17 cellular contexts compared by ENCODE assay signal in the genomic region with DNA sequence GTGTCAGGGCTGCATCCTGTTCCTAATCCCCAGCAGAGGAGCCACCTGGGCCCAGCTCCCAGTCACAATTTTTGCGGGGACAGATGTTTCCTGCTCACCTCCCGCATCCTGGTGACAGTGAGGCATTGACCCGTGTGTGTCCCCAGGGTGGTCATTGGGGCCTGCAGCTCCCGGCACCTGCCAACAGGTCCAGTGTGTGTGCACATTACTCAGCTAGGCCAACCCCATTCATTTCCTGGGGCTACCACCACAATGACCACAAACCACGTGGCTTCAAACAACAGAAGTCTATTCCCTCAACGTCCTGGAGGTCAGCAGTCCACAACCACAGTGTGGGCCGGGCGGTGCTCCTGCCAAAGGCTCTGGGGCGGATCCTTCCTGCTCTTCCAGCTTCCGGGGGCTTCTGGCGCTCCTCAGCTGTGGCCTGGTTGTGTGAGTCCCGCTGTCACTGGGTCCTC. TPM values are rescaled to one million over a fixed set of nuclear protein-coding genes. Genes with fewer than 3 reads are reported as not detected.
DNase-seq lines count a peak whose midpoint lies in the region; ATAC-seq, FAIRE-seq and TF ChIP-seq lines count a peak whose summit lies in the region.
"Had no signal": no experiment of that assay in that cellular context is flagged by ENCODE, and none has a peak within 500 bp of the region (broad histone marks: within the 10 kb centered on the region; RNA-seq: fewer than 3 reads in every experiment).

No MANE protein-coding gene starts in this region.

- H3K4me3 ChIP-seq in heart left ventricle (no peak overlapping the region), astrocyte (ENCODE audit: insufficient read depth, low read depth, low read length) (no peak overlapping the region), left lung (no peak overlapping the region), upper lobe of right lung (no peak overlapping the region), endodermal cell (ENCODE audit: low read length) (no peak overlapping the region), esophagus squamous epithelium (no peak overlapping the region)
- H3K4me3 ChIP-seq: adrenal gland, SJCRH30 had no signal

- peaks cover 29% of the 10 kb centered on the region for H3K79me2 ChIP-seq in astrocyte (ENCODE audit: insufficient read depth, low read length)

- H3K36me3 Mint-ChIP-seq in astrocyte (ENCODE audit: low read depth, unreplicated experiment) (peaks cover 50% of the 10 kb centered on the region), endodermal cell (ENCODE audit: low read depth) (peaks cover 62% of the 10 kb centered on the region)

- H3K9me3 ChIP-seq in heart left ventricle (peaks cover 0 to 13% (median 6%) of the 10 kb centered on the region in 12 donors), astrocyte (ENCODE audit: insufficient read depth, low read depth, low read length) (peaks cover 3% of the 10 kb centered on the region), left lung (peaks cover 0 to 21% of the 10 kb centered on the region in 2 donors), upper lobe of right lung (peaks cover 11% of the 10 kb centered on the region), endodermal cell (ENCODE audit: control insufficient read depth, low read length) (peaks cover 9% of the 10 kb centered on the region), esophagus squamous epithelium (peaks cover 0 to 13% (median 12%) of the 10 kb centered on the region in 3 donors)

- no peak for FAIRE-seq in astrocyte (lab: Jason Lieb, UNC)
- FAIRE-seq: H1, small intestine had no signal

- H3K9me3 Mint-ChIP-seq in astrocyte (ENCODE audit: unreplicated experiment) (peaks cover 14% of the 10 kb centered on the region), endodermal cell (peaks cover 12% of the 10 kb centered on the region)

- H3K4me1 ChIP-seq in heart left ventricle (peaks cover 0 to 24% (median 11%) of the 10 kb centered on the region in 12 donors), astrocyte (ENCODE audit: insufficient read depth, low read length) (peaks cover 14% of the 10 kb centered on the region), left lung (peaks cover 0 to 11% of the 10 kb centered on the region in 2 donors), upper lobe of right lung (peaks cover 18% of the 10 kb centered on the region), endodermal cell (ENCODE audit: control insufficient read depth, insufficient read depth, low read length) (no peaks in the 10 kb centered on the region), esophagus squamous epithelium (peaks cover 0 to 12% (median 0%) of the 10 kb centered on the region in 3 donors)
- H3K4me1 ChIP-seq: SJCRH30 had no signal

- H3K27ac Mint-ChIP-seq in astrocyte (ENCODE audit: unreplicated experiment) (no peak overlapping the region), endodermal cell (no peak overlapping the region)
- H3K27ac Mint-ChIP-seq: WTC11 had no signal

- peaks cover 63% of the 10 kb centered on the region for H4K20me1 ChIP-seq in astrocyte (ENCODE audit: insufficient read depth, low read length)

- 62 to 72% (median 68%) methylated on average over 3 to 12 of the region's 12 CpGs for WGBS in heart left ventricle, 4 donors
- 94% methylated on average over 10 to 12 of the region's 12 CpGs for whole genome bisulfite sequencing in endodermal cell (ENCODE audit: insufficient coverage in 1 of 2, insufficient read length in 1 of 2), 2 experiments
- WGBS in esophagus squamous epithelium, 2 donors = 66 to 79% methylated on average over 2 to 3 of the region's 12 CpGs

- no peak overlapping the region for H2AFZ ChIP-seq in astrocyte (ENCODE audit: low read depth, low read length)

- peaks cover 10% of the 10 kb centered on the region for H3K4me1 Mint-ChIP-seq in astrocyte (ENCODE audit: low read depth, unreplicated experiment)
- H3K4me1 Mint-ChIP-seq in endodermal cell = no peaks in the 10 kb centered on the region
- H3K4me1 Mint-ChIP-seq: WTC11 had no signal

- H3K27ac ChIP-seq in heart left ventricle (peak overlapping the region in 8 of 12 donors; percentile 2 to 79 (median 64)), astrocyte (ENCODE audit: low read depth, low read length) (no peak overlapping the region), left lung (peak overlapping the region; percentile 29 to 50), upper lobe of right lung (peak overlapping the region; percentile 42), endodermal cell (ENCODE audit: low read depth, low read length) (no peak overlapping the region), esophagus squamous epithelium (peak overlapping the region in 1 of 4 donors; percentile 28)
- H3K27ac ChIP-seq: SJCRH30 had no signal

- no peak for TF ChIP-seq POLR2A in heart left ventricle (IDR thresholded peaks at IDR 0.05)
- TF ChIP-seq POLR2A in esophagus squamous epithelium (IDR thresholded peaks at IDR 0.05) = no peak

- DNase-seq in heart left ventricle (peak in 3 of 5 donors; percentile 44 to 64 (median 49)), cardiac septum (ENCODE audit: low spot score) (no peak), astrocyte (ENCODE audit: low read depth) (peak; percentile 84), left lung (peak in 1 of 2 donors; percentile 67), upper lobe of right lung (no peak), endodermal cell (no peak), NCI-H1105 treated with DMSO at 0.1 percent for 48 hours (lab: John Stamatoyannopoulos, UW) (no peak), esophagus squamous epithelium (lab: John Stamatoyannopoulos, UW) (no peak)
- DNase-seq: hypothalamus, NCI-H1436 treated with DMSO at 0.1 percent for 48 hours, NCI-H69, SJCRH30, small intestine had no signal

- H3K9ac ChIP-seq in astrocyte (ENCODE audit: low read length) (no peak overlapping the region), endodermal cell (ENCODE audit: extremely low read depth, low read length, poor library complexity, severe bottlenecking) (no peak overlapping the region)

- ATAC-seq in heart left ventricle (peak; percentile 38 to 81 (median 42)), left lung (peak; percentile 7), upper lobe of right lung (peak; percentile 31)
- ATAC-seq: WTC11 had no signal

- H3K27me3 ChIP-seq in heart left ventricle (no peaks in the 10 kb centered on the region), astrocyte (ENCODE audit: insufficient read depth, low read length) (no peaks in the 10 kb centered on the region), left lung (no peaks in the 10 kb centered on the region), upper lobe of right lung (no peaks in the 10 kb centered on the region), endodermal cell (ENCODE audit: control insufficient read depth, insufficient read depth, low read length, poor library complexity, severe bottlenecking) (no peaks in the 10 kb centered on the region), esophagus squamous epithelium (no peaks in the 10 kb centered on the region)
- H3K27me3 ChIP-seq: adrenal gland, SJCRH30 had no signal

- peak overlapping the region; percentile 11 for H3K4me2 ChIP-seq in astrocyte (ENCODE audit: low read length)

- intact Hi-C loops in heart left ventricle (cut with DNase I) (no loop called here), cardiac septum (cut with DNase I) (no loop called here), left lung (cut with DNase I) (no loop called here), upper lobe of right lung (cut with DNase I) (no loop called here), esophagus squamous epithelium (cut with DNase I) (no loop called here)

- H3K36me3 ChIP-seq in heart left ventricle (peaks cover 3 to 67% (median 58%) of the 10 kb centered on the region in 9 donors), astrocyte (ENCODE audit: insufficient read depth, low read length) (peaks cover 3% of the 10 kb centered on the region), left lung (peaks cover 2 to 68% of the 10 kb centered on the region in 2 donors), upper lobe of right lung (peaks cover 60% of the 10 kb centered on the region), endodermal cell (ENCODE audit: control insufficient read depth, insufficient read depth, low read length) (peaks cover 26% of the 10 kb centered on the region), esophagus squamous epithelium (peaks cover 34 to 71% (median 43%) of the 10 kb centered on the region in 3 donors)

- no peak for TF ChIP-seq CTCF in heart left ventricle (IDR thresholded peaks at IDR 0.05)
- no peak for TF ChIP-seq CTCF in astrocyte (IDR thresholded peaks at IDR 0.05; ENCODE audit: insufficient read depth, low read depth, low read length)
- TF ChIP-seq CTCF in left lung (IDR thresholded peaks at IDR 0.05) = no peak
- no peak for TF ChIP-seq CTCF in upper lobe of right lung (IDR thresholded peaks at IDR 0.05)
- TF ChIP-seq CTCF in endodermal cell (conservative IDR thresholded peaks at IDR 0.05) = no peak
- TF ChIP-seq CTCF in esophagus squamous epithelium (IDR thresholded peaks at IDR 0.05) = no peak

- no peak overlapping the region for H3K4me3 Mint-ChIP-seq in astrocyte (ENCODE audit: unreplicated experiment)
- no peak overlapping the region for H3K4me3 Mint-ChIP-seq in endodermal cell
- H3K4me3 Mint-ChIP-seq: WTC11 had no signal

- H3K27me3 Mint-ChIP-seq in astrocyte (ENCODE audit: low read depth, unreplicated experiment) (no peaks in the 10 kb centered on the region), endodermal cell (ENCODE audit: insufficient read depth) (peaks cover 2% of the 10 kb centered on the region)

RNA-seq across cellular contexts. Expression of gene F2RL3, which starts 11.9 kb away (rescaled TPM):
- total RNA-seq in heart left ventricle (1 to 10 TPM in 5 of 9 donors, under 1 TPM in 4; 0.12 to 4.1 (median 1.2) TPM), cardiac septum (0.70 TPM), astrocyte (not detected in 2 replicates), left lung (10 to 100 TPM in 1 of 2 donors, 1 to 10 TPM in 1; 3.1 to 14.8 TPM), upper lobe of right lung (25.3 TPM), endodermal cell (not detected), esophagus squamous epithelium (1 to 10 TPM in 1 of 4 donors, under 1 TPM in 3; 0.27 to 1.1 (median 0.81) TPM)
- 1 to 10 TPM; 1.1 to 4.6 TPM for polyA plus RNA-seq in heart left ventricle
- polyA plus RNA-seq in endodermal cell (2013, experiment 1 of 2) = not detected
- polyA plus RNA-seq in endodermal cell (2013, experiment 2 of 2) = not detected
- total RNA-seq: A673, H1 had no signal
- polyA plus RNA-seq: H1 had no signal

RNA-seq across cellular contexts. Expression of gene SIN3B, which starts 47.7 kb away (rescaled TPM):
- total RNA-seq in heart left ventricle = 10 to 100 TPM; 15.2 to 36.6 (median 24.7) TPM
- 10 to 100 TPM; 18.2 to 20.7 TPM for polyA plus RNA-seq in heart left ventricle
- 31.7 TPM for total RNA-seq in cardiac septum
- total RNA-seq in astrocyte = 79.8 and 86.1 TPM in 2 replicates
- 10 to 100 TPM; 46.3 to 52.7 TPM for total RNA-seq in left lung
- total RNA-seq in upper lobe of right lung = 59.8 TPM
- total RNA-seq in endodermal cell = 10 to 100 TPM; 68.0 to 78.4 TPM
- polyA plus RNA-seq in endodermal cell (2013, experiment 1 of 2) = 52.3 TPM
- 49.2 TPM for polyA plus RNA-seq in endodermal cell (2013, experiment 2 of 2)
- total RNA-seq in esophagus squamous epithelium = 10 to 100 TPM; 11.2 to 34.7 (median 28.5) TPM

Comparison
In these comparisons a context has a peak if more than half of its experiments do, and no peak if none do; other contexts are left out.
1. DNase-seq: peak in heart left ventricle (3 of 5) and astrocyte (single experiment); none in cardiac septum (single experiment), upper lobe of right lung (single experiment), endodermal cell (single experiment), NCI-H1105 treated with DMSO at 0.1 percent for 48 hours (single experiment) and esophagus squamous epithelium (single experiment).
2. H3K27ac ChIP-seq: peak in heart left ventricle (8 of 12), left lung (2 of 2) and upper lobe of right lung (single experiment); none in astrocyte (single experiment) and endodermal cell (single experiment).
3. Peak in every context shown above with its lines, with median percentiles within 50 percentile points of each other: ATAC-seq.